Comparison of ENCODE assay signal across 9 cellular contexts in genomic region chr12:106300761-106301160, GRCh38. TPM values are rescaled to one million over a fixed set of nuclear protein-coding genes. Genes with fewer than 3 reads are reported as not detected.
A peak's percentile ranks its signal among the peaks of the same experiment; 100 is the strongest.
DNase-seq lines count a peak whose midpoint lies in the region; ATAC-seq and TF ChIP-seq lines count a peak whose summit lies in the region.
"Had no signal": no experiment of that assay in that cellular context is flagged by ENCODE, and none has a peak within 500 bp of the region (broad histone marks: within the 10 kb centered on the region; RNA-seq: fewer than 3 reads in every experiment).

No MANE protein-coding gene starts in this region.

- peak overlapping the region in 53 of 59 donors; percentile 0 to 100 (median 97) for H3K27ac ChIP-seq in dorsolateral prefrontal cortex
- peak overlapping the region; percentile 97 for H3K27ac ChIP-seq in parathyroid adenoma
- H3K27ac ChIP-seq in SJCRH30: no peak overlapping the region

- no peak overlapping the region for H3K9ac ChIP-seq in parathyroid adenoma

- H3K9me3 ChIP-seq in parathyroid adenoma (ENCODE audit: control insufficient read depth, low read length) (no peaks in the 10 kb centered on the region), SJCRH30 (replicated peaks) (no peaks in the 10 kb centered on the region)

- H3K36me3 Mint-ChIP-seq in IgD-negative memory B cell: peaks cover 6% of the 10 kb centered on the region

- TF ChIP-seq CTCF in dorsolateral prefrontal cortex (IDR thresholded peaks at IDR 0.05 in 54 of 56, conservative IDR thresholded peaks at IDR 0.05 in 2 of 56; ENCODE audit: low read depth in 1 of 56, partially characterized antibody in 56 of 56): no peak
- TF ChIP-seq CTCF in parathyroid adenoma (IDR thresholded peaks at IDR 0.05): no peak
- no peak for TF ChIP-seq CTCF in GM20000 (IDR thresholded peaks at IDR 0.05; ENCODE audit: extremely low read depth, missing control alignments)

- H3K4me1 ChIP-seq in parathyroid adenoma (peaks cover 26% of the 10 kb centered on the region), SJCRH30 (no peaks in the 10 kb centered on the region)

- peak overlapping the region; percentile 85 to 99 (median 92) for H3K4me3 Mint-ChIP-seq in IgD-negative memory B cell

- DNase-seq in CD1c-positive myeloid dendritic cell (ENCODE audit: extremely low spot score): peak; percentile 62
- DNase-seq in dorsolateral prefrontal cortex: no peak
- no peak for DNase-seq in GM20000 (ENCODE audit: low spot score)
- DNase-seq in SJCRH30: no peak
- DNase-seq in midbrain (lab: John Stamatoyannopoulos, UW): no peak
- DNase-seq: effector CD4-positive, alpha-beta T cell had no signal

- no peak for ATAC-seq in HG03439 (IDR thresholded peaks at IDR 0.05; ENCODE audit: unreplicated experiment)

- H3K79me2 ChIP-seq in parathyroid adenoma: peaks cover 3% of the 10 kb centered on the region

- intact Hi-C loops in dorsolateral prefrontal cortex (cut with DNase I): loop anchor here (1.0 to 10.0 kb wide), 5 partner anchors 52 to 163 kb away; partner anchors contain the start of genes CKAP4 (in 2 of the 2) and NUAK1 (in 1 of the 2)

- no peak overlapping the region for H3K4me2 ChIP-seq in parathyroid adenoma (ENCODE audit: low read length)

- no peaks in the 10 kb centered on the region for H3K27me3 ChIP-seq in dorsolateral prefrontal cortex
- H3K27me3 ChIP-seq in parathyroid adenoma (ENCODE audit: control insufficient read depth, insufficient read depth, low read length): no peaks in the 10 kb centered on the region
- no peaks in the 10 kb centered on the region for H3K27me3 ChIP-seq in SJCRH30

- H3K9me3 Mint-ChIP-seq in IgD-negative memory B cell: no peaks in the 10 kb centered on the region

- peak overlapping the region; percentile 89 for H2AFZ ChIP-seq in parathyroid adenoma

- H3K36me3 ChIP-seq in parathyroid adenoma (ENCODE audit: control insufficient read depth, insufficient read depth, low read length): no peaks in the 10 kb centered on the region
- H3K36me3 ChIP-seq in SJCRH30: no peaks in the 10 kb centered on the region

- no peak overlapping the region for H3K4me3 ChIP-seq in dorsolateral prefrontal cortex
- no peak overlapping the region for H3K4me3 ChIP-seq in parathyroid adenoma (ENCODE audit: low read depth, low read length)
- no peak overlapping the region for H3K4me3 ChIP-seq in SJCRH30

- H3K4me1 Mint-ChIP-seq in IgD-negative memory B cell: peaks cover 39 to 53% (median 43%) of the 10 kb centered on the region in 3 donors

- H3K27ac Mint-ChIP-seq in IgD-negative memory B cell: peak overlapping the region; percentile 95 to 99 (median 98)

- peaks cover 2% of the 10 kb centered on the region for H3K27me3 Mint-ChIP-seq in IgD-negative memory B cell

RNA-seq across cellular contexts. Expression of gene TCP11L2, which starts 1.8 kb away (rescaled TPM):
- polyA plus RNA-seq in IgD-negative memory B cell: 35.1 TPM
- 100 to 1,000 TPM in 2 of 120 experiments, 10 to 100 TPM in 118; 20.9 to 141 (median 42.8) TPM for total RNA-seq in dorsolateral prefrontal cortex
- total RNA-seq in SJCRH30 (2014; rRNA removed; shearing (Covaris generic)): 0.25 and 0.30 TPM in 2 replicates

RNA-seq across cellular contexts. Expression of gene CKAP4, which starts 52.9 kb away (rescaled TPM):
- 18.8 TPM for polyA plus RNA-seq in IgD-negative memory B cell
- total RNA-seq in dorsolateral prefrontal cortex: 10 to 100 TPM; 11.0 to 24.2 (median 17.7) TPM
- 47.8 and 50.7 TPM in 2 replicates for total RNA-seq in SJCRH30 (2014; rRNA removed; shearing (Covaris generic))

RNA-seq across cellular contexts. Expression of gene POLR3B, which starts 56.8 kb away (rescaled TPM):
- polyA plus RNA-seq in IgD-negative memory B cell: 3.3 TPM
- total RNA-seq in dorsolateral prefrontal cortex: 10 to 100 TPM in 105 of 120 experiments, 1 to 10 TPM in 15; 7.5 to 25.1 (median 12.6) TPM
- total RNA-seq in SJCRH30 (2014; rRNA removed; shearing (Covaris generic)): 15.3 and 15.8 TPM in 2 replicates

Comparison
In these comparisons a context has a peak if more than half of its experiments do, and no peak if none do; other contexts are left out.
1. RNA of gene TCP11L2, which starts 1.8 kb away (total RNA-seq): 20.9 to 141 TPM in dorsolateral prefrontal cortex; 0.25 to 0.30 TPM in SJCRH30; every median in the first group is over 10 times any median in the second.